ENCODE assay signal across 8 cellular contexts in genomic region chr9:130339306-130339705, GRCh38.
"Had no signal": no experiment of that assay in that cellular context is flagged by ENCODE, and none has a peak within 500 bp of the region (broad histone marks: within the 10 kb centered on the region; RNA-seq: fewer than 3 reads in every experiment).

No MANE protein-coding gene starts in this region.

- H3K4me3 ChIP-seq: GM23248 had no signal

- H3K27ac ChIP-seq: GM23248 had no signal

- DNase-seq: GOT3, H9, HCEC 1CT, HFFc6, KG1 had no signal

- FAIRE-seq: H54, HTR-8/SVneo had no signal

- H3K9ac ChIP-seq: GM23248 had no signal

- H2AFZ ChIP-seq: GM23248 had no signal
